ENCODE assay signal across 8 cellular contexts in genomic region chr11:65430406-65431217, GRCh38. TPM values are rescaled to one million over a fixed set of nuclear protein-coding genes. Genes with fewer than 3 reads are reported as not detected.
DNase-seq lines count a peak whose midpoint lies in the region; ATAC-seq and TF ChIP-seq lines count a peak whose summit lies in the region.

No MANE protein-coding gene starts in this region.

- H3K4me1 ChIP-seq in BLaER1 (peaks cover 91% of the 10 kb centered on the region), Loucy (ENCODE audit: insufficient read depth, low read length, poor library complexity, severe bottlenecking) (peaks cover 72% of the 10 kb centered on the region)

- H3K9me3 Mint-ChIP-seq in naive B cell, result no peaks in the 10 kb centered on the region

- H3K4me2 ChIP-seq in BLaER1, result peak overlapping the region; percentile 94
- peak overlapping the region; percentile 99 for H3K4me2 ChIP-seq in Loucy (ENCODE audit: low read depth, low read length, poor library complexity, severe bottlenecking)

- peak overlapping the region; percentile 83 to 99 (median 96) for H3K27ac Mint-ChIP-seq in naive B cell

- no peaks in the 10 kb centered on the region for H3K9me2 ChIP-seq in Loucy (replicated peaks; ENCODE audit: low read depth, low read length)

- H3K36me3 Mint-ChIP-seq in naive B cell, result peaks cover 0 to 5% of the 10 kb centered on the region in 2 donors

- H3K27me3 ChIP-seq in BLaER1, result no peaks in the 10 kb centered on the region
- no peaks in the 10 kb centered on the region for H3K27me3 ChIP-seq in Loucy (ENCODE audit: insufficient read depth, low read length, poor library complexity, severe bottlenecking)

- H3K4me3 Mint-ChIP-seq in naive B cell, result peak overlapping the region; percentile 61 to 91 (median 76)

- ATAC-seq in naive B cell (ENCODE audit: low read depth in 2 of 2) (no peak), GM18519 (IDR thresholded peaks at IDR 0.05; ENCODE audit: low FRiP score, unreplicated experiment) (no peak)

- peak overlapping the region; percentile 90 for H3K4me3 ChIP-seq in BLaER1
- peak overlapping the region; percentile 94 for H3K4me3 ChIP-seq in Loucy (ENCODE audit: low read length, poor library complexity, severe bottlenecking)

- peaks cover 26% of the 10 kb centered on the region for H3F3A ChIP-seq in Loucy (ENCODE audit: low read depth)

- DNase-seq in caudate nucleus (lab: John Stamatoyannopoulos, UW) (no peak), naive B cell (no peak), dedifferentiated amniotic fluid mesenchymal stem cell (ENCODE audit: extremely low spot score) (no peak), GF-D8 (lab: John Stamatoyannopoulos, UW) (no peak)
- no peak for DNase-seq in stimulated activated CD8-positive, alpha-beta memory T cell treated with anti-CD3 and anti-CD28 coated beads, Interleukin-4, amount 100 ng/mL, for 48 hours

- peaks cover 100% of the 10 kb centered on the region for H4K20me1 ChIP-seq in BLaER1
- peaks cover 70% of the 10 kb centered on the region for H4K20me1 ChIP-seq in Loucy (ENCODE audit: insufficient read depth, low read length, poor library complexity, severe bottlenecking)

- H2AFZ ChIP-seq in Loucy (ENCODE audit: low read length), result no peak overlapping the region

- H3K79me2 ChIP-seq in Loucy (ENCODE audit: insufficient read depth, low read length), result peaks cover 93% of the 10 kb centered on the region

- TF ChIP-seq CTCF in Loucy (conservative IDR thresholded peaks at IDR 0.05; ENCODE audit: low read length), result no peak

- H3K27ac ChIP-seq in BLaER1 (peak overlapping the region; percentile 60), caudate nucleus (ENCODE audit: low read depth, low read length) (peak overlapping the region; percentile 72)

- H3K36me3 ChIP-seq in BLaER1 (peaks cover 33% of the 10 kb centered on the region), Loucy (ENCODE audit: insufficient read depth, low read length) (peaks cover 8% of the 10 kb centered on the region)

- H3K9me3 ChIP-seq in BLaER1 (no peaks in the 10 kb centered on the region), Loucy (ENCODE audit: insufficient read depth, low read depth, low read length) (no peaks in the 10 kb centered on the region)

- no peaks in the 10 kb centered on the region for H3K27me3 Mint-ChIP-seq in naive B cell

- peaks cover 68 to 87% (median 71%) of the 10 kb centered on the region in 3 donors for H3K4me1 Mint-ChIP-seq in naive B cell

- peak overlapping the region; percentile 99 for H3K9ac ChIP-seq in BLaER1
- peak overlapping the region; percentile 100 for H3K9ac ChIP-seq in Loucy (ENCODE audit: low read depth, low read length, poor library complexity, severe bottlenecking)

RNA-seq across cellular contexts. Expression of gene NEAT1, which starts 8.0 kb away (rescaled TPM):
- polyA plus RNA-seq in naive B cell (ENCODE audit: low read depth in 6 of 6), result 1 to 10 TPM in 5 of 6 donors, under 1 TPM in 1; 0.88 to 4.2 (median 1.2) TPM

RNA-seq across cellular contexts. Expression of gene FRMD8, which starts 44.2 kb away (rescaled TPM):
- polyA plus RNA-seq in naive B cell (ENCODE audit: low read depth in 6 of 6), result 10 to 100 TPM; 45.3 to 64.6 (median 53.8) TPM

RNA-seq across cellular contexts. Expression of gene SLC25A45, which starts 48.2 kb away (rescaled TPM):
- 10 to 100 TPM; 10.2 to 35.1 (median 16.2) TPM for polyA plus RNA-seq in naive B cell (ENCODE audit: low read depth in 6 of 6)
